ENCODE assay signal across 29 cellular contexts in genomic region chr13:42715909-42716308, GRCh38.
"Had no signal": no experiment of that assay in that cellular context is flagged by ENCODE, and none has a peak within 500 bp of the region (broad histone marks: within the 10 kb centered on the region; RNA-seq: fewer than 3 reads in every experiment).

No MANE protein-coding gene starts in this region.

- H3K4me2 ChIP-seq: SK-N-SH had no signal

- DNase-seq: activated CD4-positive, alpha-beta memory T cell treated with anti-CD3 and anti-CD28 coated beads, Interleukin-2, amount 10 ng/mL, durations not matched to agents 7 days and 5 days; activated CD4-positive, alpha-beta T cell treated with anti-CD3 and anti-CD28 coated beads for 48 hours; activated CD4-positive, CD25-positive, alpha-beta regulatory T cell treated with anti-CD3 and anti-CD28 coated beads, Interleukin-2, amount 50 U/mL, for 72 hours; activated CD8-positive, alpha-beta memory T cell treated with anti-CD3 and anti-CD28 coated beads for 24 hours; activated CD8-positive, alpha-beta memory T cell treated with anti-CD3 and anti-CD28 coated beads, Interleukin-2, amount 10 ng/mL, durations not matched to agents 7 days and 5 days; activated CD8-positive, alpha-beta memory T cell treated with anti-CD3 and anti-CD28 coated beads, Interleukin-2, amount 50 U/mL, for 48 hours; activated effector memory CD4-positive, alpha-beta T cell treated with Interleukin-2 at 50 U/mL for 16 hours; activated naive CD4-positive, alpha-beta T cell treated with anti-CD3 and anti-CD28 coated beads, Interleukin-2, amount 10 ng/mL, durations not matched to agents 7 days and 5 days; activated naive CD8-positive, alpha-beta T cell treated with anti-CD3 and anti-CD28 coated beads, Interleukin-2, amount 50 U/mL, for 24 hours; activated T-cell treated with anti-CD3 and anti-CD28 coated beads, Interleukin-2, amount 50 U/mL, for 48 hours; anterior cingulate cortex; Karpas-422; KBM-7; NCI-H1105; NCI-H1417 treated with DMSO at 0.1 percent for 48 hours; NCI-H187 treated with DMSO at 0.1 percent for 48 hours; NCI-H2081; NCI-H2171 treated with DMSO at 0.1 percent for 48 hours; NCI-H2227 treated with DMSO at 0.1 percent for 48 hours; NCI-H510A; NCI-H526; NCI-H748 treated with DMSO at 0.1 percent for 48 hours; NK-92 treated with Interleukin-12 subunit alpha and Interleukin-12 subunit beta, amount 100 ng/mL, for 24 hours; PC-3; SHP77 treated with DMSO at 0.1 percent for 48 hours; SK-N-SH had no signal

- H3K27ac ChIP-seq: SJSA1 had no signal

- FAIRE-seq: RCC 7860 had no signal

- H3K9me3 ChIP-seq: SJSA1, SK-N-SH had no signal

- H3K27me3 ChIP-seq: SJSA1 had no signal

- H3K36me3 ChIP-seq: SJSA1 had no signal

- H3K4me3 ChIP-seq: SJSA1 had no signal

- H3K9ac ChIP-seq: SK-N-SH had no signal

- ATAC-seq: activated CD8-positive, alpha-beta memory T cell treated with anti-CD3 and anti-CD28 coated beads, Interleukin-2, amount 10 ng/mL, durations not matched to agents 7 days and 5 days; activated naive CD8-positive, alpha-beta T cell treated with anti-CD3 and anti-CD28 coated beads, Interleukin-2, amount 50 U/mL, for 24 hours; PC-3; WTC11 had no signal
